ENCODE assay signal across 20 cellular contexts in genomic region chr5:173180331-173180730, GRCh38. TPM values are rescaled to one million over a fixed set of nuclear protein-coding genes. Genes with fewer than 3 reads are reported as not detected.
DNase-seq lines count a peak whose midpoint lies in the region; ATAC-seq and TF ChIP-seq lines count a peak whose summit lies in the region.
"Had no signal": no experiment of that assay in that cellular context is flagged by ENCODE, and none has a peak within 500 bp of the region (broad histone marks: within the 10 kb centered on the region; RNA-seq: fewer than 3 reads in every experiment).

No MANE protein-coding gene starts in this region.

- no TSS peak for BruUV-seq in A673 (replicated peaks; lab: Mats Ljungman, UMichigan)

- H3K27me3 Mint-ChIP-seq in GM23338 (ENCODE audit: insufficient read depth, low read depth, poor library complexity): peaks cover 15% of the 10 kb centered on the region

- CTCF ChIA-PET in A673 (lab: Charles Lee): no interaction called here

- no peaks in the 10 kb centered on the region for H3K79me2 ChIP-seq in GM23338 (replicated peaks; ENCODE audit: insufficient read depth)

- H3K4me1 Mint-ChIP-seq in GM23338: peaks cover 6% of the 10 kb centered on the region; the same call in 2 of the 3 replicates
- H3K4me1 Mint-ChIP-seq: CD14-positive monocyte had no signal

- no peak overlapping the region for H2AFZ ChIP-seq in GM23338

- H3K9me2 ChIP-seq in GM23338 (ENCODE audit: insufficient read depth): no peaks in the 10 kb centered on the region

- no peak overlapping the region for H3K4me3 Mint-ChIP-seq in GM23338
- H3K4me3 Mint-ChIP-seq: CD14-positive monocyte had no signal

- intact Hi-C loops in A673 (cut with micrococcal nuclease; ENCODE audit: unreplicated experiment): no loop called here

- no peaks in the 10 kb centered on the region; the same call in 1 of the 2 replicates for H4K20me1 ChIP-seq in GM23338 (replicated peaks; ENCODE audit: insufficient read depth)

- H3K9me3 Mint-ChIP-seq in GM23338: no peaks in the 10 kb centered on the region

- POLR2A ChIA-PET in A673 (lab: Charles Lee; ENCODE audit: low non-redundant PET): no interaction called here

- no peak for ATAC-seq in GM23338

- no peak overlapping the region for H3K4me2 ChIP-seq in GM23338

- H3K4me3 ChIP-seq in A673 (ENCODE audit: low read depth, low read length, poor library complexity, severe bottlenecking) (no peak overlapping the region), GM23338 (no peak overlapping the region), brain microvascular endothelial cell (ENCODE audit: low read depth, low read length) (no peak overlapping the region)
- H3K4me3 ChIP-seq: SJCRH30 had no signal

- in situ Hi-C loops in brain microvascular endothelial cell (cut with HindIII; ENCODE audit: low pct_ligation_motif_present, low sequenced_read_pairs): no loop called here

- H3K27ac Mint-ChIP-seq in GM23338: no peak overlapping the region
- H3K27ac Mint-ChIP-seq: CD14-positive monocyte had no signal

- DNase-seq in A673 (ENCODE audit: low spot score) (peak; percentile 49), GM23338 (ENCODE audit: low spot score) (no peak), NCI-H69 (lab: John Stamatoyannopoulos, UW) (peak; percentile 62), brain microvascular endothelial cell (peak; percentile 43), mesenteric fat pad (ENCODE audit: low spot score) (no peak), CD1c-positive myeloid dendritic cell (ENCODE audit: extremely low spot score) (no peak)
- no peak for DNase-seq in activated effector memory CD4-positive, alpha-beta T cell treated with anti-CD3 and anti-CD28 coated beads, Interleukin-2, amount 50 U/mL, for 16 hours
- DNase-seq: AML-193; COR-L47; HCEC 1CT; KBM-7; NCI-H1092; NCI-H146; NCI-H2081 treated with DMSO at 0.1 percent for 48 hours; NCI-H2227 treated with DMSO at 0.1 percent for 48 hours; NCI-H526 treated with DMSO at 0.1 percent for 48 hours; NK-92 treated with Interleukin-12 subunit alpha and Interleukin-12 subunit beta, amount 100 ng/mL, for 24 hours; OCI-M1; SJCRH30 had no signal

- H3K27me3 ChIP-seq in A673 (replicated peaks; ENCODE audit: insufficient read depth, low read depth, low read length, poor library complexity) (no peaks in the 10 kb centered on the region), GM23338 (ENCODE audit: insufficient read depth) (no peaks in the 10 kb centered on the region), brain microvascular endothelial cell (replicated peaks) (no peaks in the 10 kb centered on the region)
- H3K27me3 ChIP-seq: SJCRH30 had no signal

- H3F3A ChIP-seq in GM23338 (replicated peaks; ENCODE audit: low read depth): no peaks in the 10 kb centered on the region

- H3K27ac ChIP-seq in A673 (ENCODE audit: low read depth, low read length, poor library complexity, severe bottlenecking) (no peak overlapping the region), GM23338 (ENCODE audit: low read depth) (no peak overlapping the region), brain microvascular endothelial cell (no peak overlapping the region)
- H3K27ac ChIP-seq: SJCRH30 had no signal

- H3K4me1 ChIP-seq in A673 (ENCODE audit: insufficient read depth, low read length, poor library complexity, severe bottlenecking) (no peaks in the 10 kb centered on the region), GM23338 (ENCODE audit: insufficient read depth) (no peaks in the 10 kb centered on the region)

- H3K9me3 ChIP-seq in A673 (ENCODE audit: low read depth, low read length, poor library complexity, severe bottlenecking): peaks cover 5% of the 10 kb centered on the region

- H3K36me3 ChIP-seq in A673 (ENCODE audit: insufficient read depth, low read length, poor library complexity, severe bottlenecking): no peaks in the 10 kb centered on the region
- no peaks in the 10 kb centered on the region for H3K36me3 ChIP-seq in GM23338 (ENCODE audit: insufficient read depth)
- H3K36me3 ChIP-seq in brain microvascular endothelial cell (replicated peaks): no peaks in the 10 kb centered on the region
- H3K36me3 ChIP-seq: SJCRH30 had no signal

- TF ChIP-seq CTCF in A673 (conservative IDR thresholded peaks at IDR 0.05; ENCODE audit: low read depth, low read length) (no peak), GM23338 (conservative IDR thresholded peaks at IDR 0.05; ENCODE audit: low read depth in 2 of 2) (no peak), brain microvascular endothelial cell (IDR thresholded peaks at IDR 0.05; ENCODE audit: low read depth, low read length, missing control alignments) (no peak)

- H3K36me3 Mint-ChIP-seq in GM23338 (ENCODE audit: low read depth): no peaks in the 10 kb centered on the region
- H3K36me3 Mint-ChIP-seq: CD14-positive monocyte had no signal

TF ChIP-seq in GM23338, 12 proteins besides CTCF, POLR2A, EP300 and RAD21:
- TF ChIP-seq ZNF331 (CRISPR knock-in tag; IDR thresholded peaks at IDR 0.05; ENCODE audit: low read depth): 0 out of 2 replicates have a peak, but pooled peaks have one; percentile 52
- TF ChIP-seq REST (IDR thresholded peaks at IDR 0.05; ENCODE audit: unreplicated experiment): no peak
TF ChIP-seq in GM23338: peak in this region for 1.

RNA-seq across cellular contexts. Expression of gene BNIP1, which starts 36.0 kb away (rescaled TPM):
- total RNA-seq in A673 (2021) (14.7 and 15.5 TPM in 2 replicates), mesenteric fat pad (11.7 TPM)
- 13.7 and 17.0 TPM in 2 replicates for total RNA-seq in GM23338 (2014; rRNA removed; shearing (Covaris generic))
- polyA plus RNA-seq in GM23338 (2016; fragmentation: Nextera tagmentation; extraction: Ambion mirVana): 9.5 and 12.1 TPM in 2 replicates

RNA-seq across cellular contexts. Expression of gene NKX2-5, which starts 54.7 kb away (rescaled TPM):
- 10.6 and 12.5 TPM in 2 replicates for total RNA-seq in A673 (2021)
- total RNA-seq in GM23338 (2014; rRNA removed; shearing (Covaris generic)): 0.21 TPM in 1 of 2 replicates, not detected in the other
- polyA plus RNA-seq in GM23338 (2016; fragmentation: Nextera tagmentation; extraction: Ambion mirVana): 0.78 TPM in 1 of 2 replicates, not detected in the other
- total RNA-seq in mesenteric fat pad: not detected
- polyA plus RNA-seq: CD14-positive monocyte had no signal

Comparison
In these comparisons a context has a peak if more than half of its experiments do, and no peak if none do; other contexts are left out.
1. DNase-seq: peak in A673 (single experiment), NCI-H69 (single experiment) and brain microvascular endothelial cell (single experiment); none in GM23338 (single experiment), mesenteric fat pad (single experiment), CD1c-positive myeloid dendritic cell (single experiment) and activated effector memory CD4-positive, alpha-beta T cell treated with anti-CD3 and anti-CD28 coated beads, Interleukin-2, amount 50 U/mL, for 16 hours (single experiment).